1 cellular context compared by ENCODE assay signal in genomic region chr14:104976198-104977007, GRCh38.
TF ChIP-seq lines count a peak whose summit lies in the region.

No MANE protein-coding gene starts in this region.

TF ChIP-seq in HepG2, 621 proteins besides CTCF, POLR2A, EP300 and RAD21 (continued from another document and continues in another):
- TF ChIP-seq, protein P1, sequence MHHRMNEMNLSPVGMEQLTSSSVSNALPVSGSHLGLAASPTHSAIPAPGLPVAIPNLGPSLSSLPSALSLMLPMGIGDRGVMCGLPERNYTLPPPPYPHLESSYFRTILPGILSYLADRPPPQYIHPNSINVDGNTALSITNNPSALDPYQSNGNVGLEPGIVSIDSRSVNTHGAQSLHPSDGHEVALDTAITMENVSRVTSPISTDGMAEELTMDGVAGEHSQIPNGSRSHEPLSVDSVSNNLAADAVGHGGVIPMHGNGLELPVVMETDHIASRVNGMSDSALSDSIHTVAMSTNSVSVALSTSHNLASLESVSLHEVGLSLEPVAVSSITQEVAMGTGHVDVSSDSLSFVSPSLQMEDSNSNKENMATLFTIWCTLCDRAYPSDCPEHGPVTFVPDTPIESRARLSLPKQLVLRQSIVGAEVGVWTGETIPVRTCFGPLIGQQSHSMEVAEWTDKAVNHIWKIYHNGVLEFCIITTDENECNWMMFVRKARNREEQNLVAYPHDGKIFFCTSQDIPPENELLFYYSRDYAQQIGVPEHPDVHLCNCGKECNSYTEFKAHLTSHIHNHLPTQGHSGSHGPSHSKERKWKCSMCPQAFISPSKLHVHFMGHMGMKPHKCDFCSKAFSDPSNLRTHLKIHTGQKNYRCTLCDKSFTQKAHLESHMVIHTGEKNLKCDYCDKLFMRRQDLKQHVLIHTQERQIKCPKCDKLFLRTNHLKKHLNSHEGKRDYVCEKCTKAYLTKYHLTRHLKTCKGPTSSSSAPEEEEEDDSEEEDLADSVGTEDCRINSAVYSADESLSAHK (CRISPR knock-in tag; IDR thresholded peaks at IDR 0.05; ENCODE audit: borderline replicate concordance), result no peak
- no peak for TF ChIP-seq NFYC (CRISPR knock-in tag; IDR thresholded peaks at IDR 0.05)
- TF ChIP-seq ZNF235 (CRISPR knock-in tag; IDR thresholded peaks at IDR 0.05; ENCODE audit: borderline replicate concordance), result no peak
- TF ChIP-seq, protein P2, sequence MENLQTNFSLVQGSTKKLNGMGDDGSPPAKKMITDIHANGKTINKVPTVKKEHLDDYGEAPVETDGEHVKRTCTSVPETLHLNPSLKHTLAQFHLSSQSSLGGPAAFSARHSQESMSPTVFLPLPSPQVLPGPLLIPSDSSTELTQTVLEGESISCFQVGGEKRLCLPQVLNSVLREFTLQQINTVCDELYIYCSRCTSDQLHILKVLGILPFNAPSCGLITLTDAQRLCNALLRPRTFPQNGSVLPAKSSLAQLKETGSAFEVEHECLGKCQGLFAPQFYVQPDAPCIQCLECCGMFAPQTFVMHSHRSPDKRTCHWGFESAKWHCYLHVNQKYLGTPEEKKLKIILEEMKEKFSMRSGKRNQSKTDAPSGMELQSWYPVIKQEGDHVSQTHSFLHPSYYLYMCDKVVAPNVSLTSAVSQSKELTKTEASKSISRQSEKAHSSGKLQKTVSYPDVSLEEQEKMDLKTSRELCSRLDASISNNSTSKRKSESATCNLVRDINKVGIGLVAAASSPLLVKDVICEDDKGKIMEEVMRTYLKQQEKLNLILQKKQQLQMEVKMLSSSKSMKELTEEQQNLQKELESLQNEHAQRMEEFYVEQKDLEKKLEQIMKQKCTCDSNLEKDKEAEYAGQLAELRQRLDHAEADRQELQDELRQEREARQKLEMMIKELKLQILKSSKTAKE (CRISPR knock-in tag; IDR thresholded peaks at IDR 0.05; ENCODE audit: borderline replicate concordance), result no peak
- no peak for TF ChIP-seq ZNF720 (CRISPR knock-in tag; IDR thresholded peaks at IDR 0.05)
- no peak for TF ChIP-seq ZNF484 (CRISPR knock-in tag; IDR thresholded peaks at IDR 0.05; ENCODE audit: borderline replicate concordance, low read depth)
- peak; percentile 72; the same call in 1 of the 2 replicates for TF ChIP-seq ZNF274 (CRISPR knock-in tag; IDR thresholded peaks at IDR 0.05)
- TF ChIP-seq SOX6 (IDR thresholded peaks at IDR 0.05), result no peak
- TF ChIP-seq SOX6 (CRISPR knock-in tag; IDR thresholded peaks at IDR 0.05), result no peak
- TF ChIP-seq, protein P3, sequence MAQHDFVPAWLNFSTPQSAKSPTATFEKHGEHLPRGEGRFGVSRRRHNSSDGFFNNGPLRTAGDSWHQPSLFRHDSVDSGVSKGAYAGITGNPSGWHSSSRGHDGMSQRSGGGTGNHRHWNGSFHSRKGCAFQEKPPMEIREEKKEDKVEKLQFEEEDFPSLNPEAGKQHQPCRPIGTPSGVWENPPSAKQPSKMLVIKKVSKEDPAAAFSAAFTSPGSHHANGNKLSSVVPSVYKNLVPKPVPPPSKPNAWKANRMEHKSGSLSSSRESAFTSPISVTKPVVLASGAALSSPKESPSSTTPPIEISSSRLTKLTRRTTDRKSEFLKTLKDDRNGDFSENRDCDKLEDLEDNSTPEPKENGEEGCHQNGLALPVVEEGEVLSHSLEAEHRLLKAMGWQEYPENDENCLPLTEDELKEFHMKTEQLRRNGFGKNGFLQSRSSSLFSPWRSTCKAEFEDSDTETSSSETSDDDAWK (CRISPR knock-in tag; IDR thresholded peaks at IDR 0.05), result no peak
- no peak for TF ChIP-seq STAT5B (CRISPR knock-in tag; IDR thresholded peaks at IDR 0.05)
- no peak for TF ChIP-seq GABPA (IDR thresholded peaks at IDR 0.05; ENCODE audit: low read depth, low read length)
- TF ChIP-seq GABPA (CRISPR knock-in tag; IDR thresholded peaks at IDR 0.05; ENCODE audit: low read depth), result no peak
- no peak for TF ChIP-seq ZKSCAN5 (CRISPR knock-in tag; IDR thresholded peaks at IDR 0.05)
- 0 out of 2 replicates have a peak, but pooled peaks have one; percentile 12 for TF ChIP-seq PITX1 (CRISPR knock-in tag; IDR thresholded peaks at IDR 0.05)
- no peak for TF ChIP-seq RFXAP (CRISPR knock-in tag; IDR thresholded peaks at IDR 0.05; ENCODE audit: borderline replicate concordance)
- TF ChIP-seq, protein P4, sequence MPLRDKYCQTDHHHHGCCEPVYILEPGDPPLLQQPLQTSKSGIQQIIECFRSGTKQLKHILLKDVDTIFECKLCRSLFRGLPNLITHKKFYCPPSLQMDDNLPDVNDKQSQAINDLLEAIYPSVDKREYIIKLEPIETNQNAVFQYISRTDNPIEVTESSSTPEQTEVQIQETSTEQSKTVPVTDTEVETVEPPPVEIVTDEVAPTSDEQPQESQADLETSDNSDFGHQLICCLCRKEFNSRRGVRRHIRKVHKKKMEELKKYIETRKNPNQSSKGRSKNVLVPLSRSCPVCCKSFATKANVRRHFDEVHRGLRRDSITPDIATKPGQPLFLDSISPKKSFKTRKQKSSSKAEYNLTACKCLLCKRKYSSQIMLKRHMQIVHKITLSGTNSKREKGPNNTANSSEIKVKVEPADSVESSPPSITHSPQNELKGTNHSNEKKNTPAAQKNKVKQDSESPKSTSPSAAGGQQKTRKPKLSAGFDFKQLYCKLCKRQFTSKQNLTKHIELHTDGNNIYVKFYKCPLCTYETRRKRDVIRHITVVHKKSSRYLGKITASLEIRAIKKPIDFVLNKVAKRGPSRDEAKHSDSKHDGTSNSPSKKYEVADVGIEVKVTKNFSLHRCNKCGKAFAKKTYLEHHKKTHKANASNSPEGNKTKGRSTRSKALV (CRISPR knock-in tag; IDR thresholded peaks at IDR 0.05), result no peak; the same call in 1 of the 2 replicates
- TF ChIP-seq GLMP (CRISPR knock-in tag; IDR thresholded peaks at IDR 0.05; ENCODE audit: borderline replicate concordance), result no peak
- no peak for TF ChIP-seq ZNF839 (CRISPR knock-in tag; IDR thresholded peaks at IDR 0.05; ENCODE audit: borderline replicate concordance)
- TF ChIP-seq PCBP2 (optimal IDR thresholded peaks at IDR 0.05; ENCODE audit: low read depth, low read length, poor library complexity, severe bottlenecking), result no peak
- TF ChIP-seq, protein P5, sequence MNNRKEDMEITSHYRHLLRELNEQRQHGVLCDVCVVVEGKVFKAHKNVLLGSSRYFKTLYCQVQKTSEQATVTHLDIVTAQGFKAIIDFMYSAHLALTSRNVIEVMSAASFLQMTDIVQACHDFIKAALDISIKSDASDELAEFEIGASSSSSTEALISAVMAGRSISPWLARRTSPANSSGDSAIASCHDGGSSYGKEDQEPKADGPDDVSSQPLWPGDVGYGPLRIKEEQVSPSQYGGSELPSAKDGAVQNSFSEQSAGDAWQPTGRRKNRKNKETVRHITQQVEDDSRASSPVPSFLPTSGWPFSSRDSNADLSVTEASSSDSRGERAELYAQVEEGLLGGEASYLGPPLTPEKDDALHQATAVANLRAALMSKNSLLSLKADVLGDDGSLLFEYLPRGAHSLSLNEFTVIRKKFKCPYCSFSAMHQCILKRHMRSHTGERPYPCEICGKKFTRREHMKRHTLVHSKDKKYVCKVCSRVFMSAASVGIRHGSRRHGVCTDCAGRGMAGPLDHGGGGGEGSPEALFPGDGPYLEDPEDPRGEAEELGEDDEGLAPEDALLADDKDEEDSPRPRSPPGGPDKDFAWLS (CRISPR knock-in tag; IDR thresholded peaks at IDR 0.05; ENCODE audit: borderline replicate concordance), result no peak
- no peak for TF ChIP-seq ZNF138 (CRISPR knock-in tag; IDR thresholded peaks at IDR 0.05; ENCODE audit: low read depth)
- no peak for TF ChIP-seq ZNF451 (CRISPR knock-in tag; IDR thresholded peaks at IDR 0.05)
- TF ChIP-seq PHF8 (CRISPR knock-in tag; IDR thresholded peaks at IDR 0.05), result peak; percentile 29; the same call in 1 of the 2 replicates
- TF ChIP-seq ZNF432 (CRISPR knock-in tag; IDR thresholded peaks at IDR 0.05; ENCODE audit: borderline replicate concordance), result no peak
- TF ChIP-seq ZNF264 (CRISPR knock-in tag; IDR thresholded peaks at IDR 0.05), result no peak
- TF ChIP-seq FIP1L1 (IDR thresholded peaks at IDR 0.05; ENCODE audit: borderline replicate concordance, insufficient read depth, low read depth, low read length), result no peak
- TF ChIP-seq, protein P6, sequence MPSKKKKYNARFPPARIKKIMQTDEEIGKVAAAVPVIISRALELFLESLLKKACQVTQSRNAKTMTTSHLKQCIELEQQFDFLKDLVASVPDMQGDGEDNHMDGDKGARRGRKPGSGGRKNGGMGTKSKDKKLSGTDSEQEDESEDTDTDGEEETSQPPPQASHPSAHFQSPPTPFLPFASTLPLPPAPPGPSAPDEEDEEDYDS (CRISPR knock-in tag; IDR thresholded peaks at IDR 0.05), result no peak
- no peak for TF ChIP-seq ZNF607 (CRISPR knock-in tag; IDR thresholded peaks at IDR 0.05; ENCODE audit: borderline replicate concordance)
- TF ChIP-seq EHMT2 (IDR thresholded peaks at IDR 0.05; ENCODE audit: borderline replicate concordance, low read depth, low read length), result no peak
- TF ChIP-seq ZFX (CRISPR knock-in tag; IDR thresholded peaks at IDR 0.05; ENCODE audit: low read depth), result peak; percentile 14; the same call in 1 of the 2 replicates
- no peak for TF ChIP-seq JARID2 (CRISPR knock-in tag; IDR thresholded peaks at IDR 0.05; ENCODE audit: insufficient replicate concordance)
- no peak for TF ChIP-seq YEATS2 (CRISPR knock-in tag; IDR thresholded peaks at IDR 0.05; ENCODE audit: borderline replicate concordance)
- TF ChIP-seq BATF2 (CRISPR knock-in tag; IDR thresholded peaks at IDR 0.05), result no peak
- TF ChIP-seq ZBTB20 (CRISPR knock-in tag; IDR thresholded peaks at IDR 0.05; ENCODE audit: borderline replicate concordance, low read depth), result no peak
- TF ChIP-seq JUND (CRISPR knock-in tag; IDR thresholded peaks at IDR 0.05), result no peak
- TF ChIP-seq STAG1 (CRISPR knock-in tag; IDR thresholded peaks at IDR 0.05), result peak; percentile 95
- TF ChIP-seq, protein P7, sequence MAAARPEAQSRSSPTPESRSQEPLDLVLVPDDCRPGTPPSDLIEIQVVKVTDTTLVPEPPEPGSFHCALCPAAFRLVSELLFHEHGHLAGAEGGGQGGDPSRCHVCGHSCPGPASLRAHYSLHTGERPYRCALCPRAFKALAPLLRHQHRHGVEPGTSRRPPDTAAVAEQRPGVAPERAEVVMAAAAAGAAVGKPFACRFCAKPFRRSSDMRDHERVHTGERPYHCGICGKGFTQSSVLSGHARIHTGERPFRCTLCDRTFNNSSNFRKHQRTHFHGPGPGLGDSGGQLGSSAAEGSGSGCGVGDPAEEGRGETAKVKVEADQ (CRISPR knock-in tag; IDR thresholded peaks at IDR 0.05; ENCODE audit: borderline replicate concordance), result 0 out of 2 replicates have a peak, but pooled peaks have one; percentile 70
- TF ChIP-seq RCOR2 (CRISPR knock-in tag; IDR thresholded peaks at IDR 0.05), result no peak
- no peak for TF ChIP-seq XBP1 (CRISPR knock-in tag; IDR thresholded peaks at IDR 0.05)
- TF ChIP-seq HNRNPLL (IDR thresholded peaks at IDR 0.05; ENCODE audit: low read depth, low read length, poor library complexity, severe bottlenecking), result peak; percentile 34
- no peak for TF ChIP-seq FUBP1 (CRISPR knock-in tag; IDR thresholded peaks at IDR 0.05; ENCODE audit: borderline replicate concordance)
- TF ChIP-seq ZNF558 (CRISPR knock-in tag; IDR thresholded peaks at IDR 0.05; ENCODE audit: borderline replicate concordance), result no peak
- TF ChIP-seq SIX1 (CRISPR knock-in tag; IDR thresholded peaks at IDR 0.05; ENCODE audit: borderline replicate concordance), result no peak
- TF ChIP-seq ZNF543 (CRISPR knock-in tag; IDR thresholded peaks at IDR 0.05), result no peak
- TF ChIP-seq MYC (CRISPR knock-in tag; IDR thresholded peaks at IDR 0.05; ENCODE audit: borderline replicate concordance), result peak; percentile 14; the same call in 1 of the 2 replicates
- TF ChIP-seq, protein P8, sequence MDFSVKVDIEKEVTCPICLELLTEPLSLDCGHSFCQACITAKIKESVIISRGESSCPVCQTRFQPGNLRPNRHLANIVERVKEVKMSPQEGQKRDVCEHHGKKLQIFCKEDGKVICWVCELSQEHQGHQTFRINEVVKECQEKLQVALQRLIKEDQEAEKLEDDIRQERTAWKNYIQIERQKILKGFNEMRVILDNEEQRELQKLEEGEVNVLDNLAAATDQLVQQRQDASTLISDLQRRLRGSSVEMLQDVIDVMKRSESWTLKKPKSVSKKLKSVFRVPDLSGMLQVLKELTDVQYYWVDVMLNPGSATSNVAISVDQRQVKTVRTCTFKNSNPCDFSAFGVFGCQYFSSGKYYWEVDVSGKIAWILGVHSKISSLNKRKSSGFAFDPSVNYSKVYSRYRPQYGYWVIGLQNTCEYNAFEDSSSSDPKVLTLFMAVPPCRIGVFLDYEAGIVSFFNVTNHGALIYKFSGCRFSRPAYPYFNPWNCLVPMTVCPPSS (IDR thresholded peaks at IDR 0.05), result no peak
- TF ChIP-seq, protein P9, sequence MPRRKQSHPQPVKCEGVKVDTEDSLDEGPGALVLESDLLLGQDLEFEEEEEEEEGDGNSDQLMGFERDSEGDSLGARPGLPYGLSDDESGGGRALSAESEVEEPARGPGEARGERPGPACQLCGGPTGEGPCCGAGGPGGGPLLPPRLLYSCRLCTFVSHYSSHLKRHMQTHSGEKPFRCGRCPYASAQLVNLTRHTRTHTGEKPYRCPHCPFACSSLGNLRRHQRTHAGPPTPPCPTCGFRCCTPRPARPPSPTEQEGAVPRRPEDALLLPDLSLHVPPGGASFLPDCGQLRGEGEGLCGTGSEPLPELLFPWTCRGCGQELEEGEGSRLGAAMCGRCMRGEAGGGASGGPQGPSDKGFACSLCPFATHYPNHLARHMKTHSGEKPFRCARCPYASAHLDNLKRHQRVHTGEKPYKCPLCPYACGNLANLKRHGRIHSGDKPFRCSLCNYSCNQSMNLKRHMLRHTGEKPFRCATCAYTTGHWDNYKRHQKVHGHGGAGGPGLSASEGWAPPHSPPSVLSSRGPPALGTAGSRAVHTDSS (CRISPR knock-in tag; conservative IDR thresholded peaks at IDR 0.05), result no peak
- TF ChIP-seq POGZ (CRISPR knock-in tag; IDR thresholded peaks at IDR 0.05), result no peak
- no peak for TF ChIP-seq CAMTA2 (CRISPR knock-in tag; IDR thresholded peaks at IDR 0.05; ENCODE audit: borderline replicate concordance)
